10 cellular contexts compared by ENCODE assay signal in the genomic region with DNA sequence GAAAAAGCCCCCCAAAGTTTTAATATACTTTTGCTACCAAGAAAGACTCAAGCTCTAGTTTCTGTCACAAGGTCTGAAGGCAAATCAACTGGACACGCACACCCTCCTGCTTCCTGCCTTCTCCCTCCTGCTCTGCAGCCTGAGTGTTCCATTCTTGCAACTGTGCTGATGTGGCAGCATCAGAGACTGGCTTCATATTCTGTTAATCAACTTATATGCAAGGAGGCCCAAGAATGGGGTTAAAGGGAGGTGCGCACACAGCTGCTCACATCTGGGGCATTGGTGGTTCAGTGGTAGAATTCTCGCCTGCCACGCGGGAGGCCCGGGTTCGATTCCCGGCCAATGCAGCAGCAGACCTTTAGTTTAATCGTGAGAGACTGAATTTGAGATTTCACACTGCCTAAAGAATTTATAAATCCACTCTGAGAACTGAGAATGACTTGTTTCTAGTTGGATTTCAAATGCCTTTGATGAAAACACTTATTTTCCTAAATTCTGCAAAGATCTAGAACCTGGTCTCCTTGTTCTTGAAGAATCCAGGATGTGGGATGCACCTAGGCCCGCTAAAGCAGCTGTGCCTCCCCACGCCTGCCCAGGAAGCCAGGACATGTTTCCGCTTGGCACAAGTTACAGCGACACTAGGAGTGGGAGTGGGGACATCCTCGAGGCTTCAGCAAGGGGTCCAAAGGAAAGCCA. TPM values are rescaled to one million over a fixed set of nuclear protein-coding genes. Genes with fewer than 3 reads are reported as not detected.
DNase-seq lines count a peak whose midpoint lies in the region; ATAC-seq and TF ChIP-seq lines count a peak whose summit lies in the region.
"Had no signal": no experiment of that assay in that cellular context is flagged by ENCODE, and none has a peak within 500 bp of the region (broad histone marks: within the 10 kb centered on the region; RNA-seq: fewer than 3 reads in every experiment).

No MANE protein-coding gene starts in this region.

- intact Hi-C loops in thyroid gland (cut with DNase I): no loop called here

- TF ChIP-seq CTCF in brain (conservative IDR thresholded peaks at IDR 0.05) (no peak), right atrium auricular region (IDR thresholded peaks at IDR 0.05) (no peak), thyroid gland (IDR thresholded peaks at IDR 0.05) (no peak)

- peaks cover 9% of the 10 kb centered on the region for H3K4me1 Mint-ChIP-seq in brain
- H3K4me1 Mint-ChIP-seq in stimulated activated naive B cell treated with anti-CD40 and anti-IgM and Interleukin-4, amounts not matched to agents 10 μg/mL and 1 μg/mL and 100 μg/mL, for 72 hours: peaks cover 27 to 63% of the 10 kb centered on the region in 2 donors

- no peak overlapping the region for H3K27ac ChIP-seq in right atrium auricular region
- peak overlapping the region; percentile 33 to 61 (median 38) for H3K27ac ChIP-seq in thyroid gland

- H3K4me3 ChIP-seq in right atrium auricular region (no peak overlapping the region), thyroid gland (replicated peaks in 1 of 3) (no peak overlapping the region)

- peak overlapping the region in 2 of 5 experiments; percentile 32 to 65 for H3K4me3 Mint-ChIP-seq in brain
- H3K4me3 Mint-ChIP-seq in stimulated activated naive B cell treated with anti-CD40 and anti-IgM and Interleukin-4, amounts not matched to agents 10 μg/mL and 1 μg/mL and 100 μg/mL, for 72 hours: no peak overlapping the region
- H3K4me3 Mint-ChIP-seq: natural killer cell had no signal

- 56 to 73% methylated on average over 14 of the region's 14 CpGs for WGBS in thyroid gland, 2 donors

- H3K9me3 ChIP-seq in right atrium auricular region (no peaks in the 10 kb centered on the region), thyroid gland (no peaks in the 10 kb centered on the region)

- peak; percentile 24 for ATAC-seq in HG02798 (IDR thresholded peaks at IDR 0.05; ENCODE audit: poor library complexity, unreplicated experiment)
- ATAC-seq in stimulated activated naive B cell treated with anti-CD40 and anti-IgM and Interleukin-4, amounts not matched to agents 10 μg/mL and 1 μg/mL and 100 μg/mL, for 72 hours (replicated peaks): no peak
- ATAC-seq: natural killer cell had no signal

- H3K36me3 Mint-ChIP-seq in brain: peaks cover 9% of the 10 kb centered on the region
- peaks cover 27 to 52% of the 10 kb centered on the region in 2 donors for H3K36me3 Mint-ChIP-seq in stimulated activated naive B cell treated with anti-CD40 and anti-IgM and Interleukin-4, amounts not matched to agents 10 μg/mL and 1 μg/mL and 100 μg/mL, for 72 hours

- H3K4me1 ChIP-seq in right atrium auricular region (no peaks in the 10 kb centered on the region), thyroid gland (peaks cover 26 to 33% of the 10 kb centered on the region in 2 donors)

- no peaks in the 10 kb centered on the region for H3K9me3 Mint-ChIP-seq in brain
- no peaks in the 10 kb centered on the region for H3K9me3 Mint-ChIP-seq in stimulated activated naive B cell treated with anti-CD40 and anti-IgM and Interleukin-4, amounts not matched to agents 10 μg/mL and 1 μg/mL and 100 μg/mL, for 72 hours
- H3K9me3 Mint-ChIP-seq: natural killer cell had no signal

- TF ChIP-seq POLR2A in thyroid gland (IDR thresholded peaks at IDR 0.05): no peak

- H3K27me3 ChIP-seq in right atrium auricular region: no peaks in the 10 kb centered on the region
- no peaks in the 10 kb centered on the region for H3K27me3 ChIP-seq in thyroid gland

- H3K27me3 Mint-ChIP-seq in brain: no peaks in the 10 kb centered on the region
- H3K27me3 Mint-ChIP-seq in stimulated activated naive B cell treated with anti-CD40 and anti-IgM and Interleukin-4, amounts not matched to agents 10 μg/mL and 1 μg/mL and 100 μg/mL, for 72 hours: no peaks in the 10 kb centered on the region

- H3K27ac Mint-ChIP-seq in brain: peak overlapping the region in 3 of 5 experiments; percentile 62 to 89 (median 81)
- H3K27ac Mint-ChIP-seq in stimulated activated naive B cell treated with anti-CD40 and anti-IgM and Interleukin-4, amounts not matched to agents 10 μg/mL and 1 μg/mL and 100 μg/mL, for 72 hours: no peak overlapping the region
- H3K27ac Mint-ChIP-seq: natural killer cell had no signal

- DNase-seq in right atrium auricular region (ENCODE audit: low spot score): peak; percentile 84
- DNase-seq in thyroid gland: peak; percentile 32 to 50
- DNase-seq in stimulated activated naive B cell treated with anti-CD40 and anti-IgM and Interleukin-4, amounts not matched to agents 10 μg/mL and 1 μg/mL and 100 μg/mL, for 72 hours: no peak
- no peak for DNase-seq in NCI-H446 treated with DMSO at 0.1 percent for 48 hours (lab: John Stamatoyannopoulos, UW)
- DNase-seq in NCI-H1436 (lab: John Stamatoyannopoulos, UW): no peak
- DNase-seq: caudate nucleus, natural killer cell, SW 1271 had no signal

- H3K36me3 ChIP-seq in right atrium auricular region (peaks cover 15% of the 10 kb centered on the region), thyroid gland (peaks cover 14 to 15% of the 10 kb centered on the region in 2 donors)

RNA-seq across cellular contexts. Expression of gene VAC14, which starts 11.6 kb away (rescaled TPM):
- 76.0 TPM for polyA plus RNA-seq in brain (ENCODE audit: insufficient read depth, low read depth, low replicate concordance)
- total RNA-seq in right atrium auricular region (10 to 100 TPM; 22.1 to 26.5 TPM), thyroid gland (10 to 100 TPM; 43.4 to 69.4 (median 63.1) TPM)

Comparison
In these comparisons a context has a peak if more than half of its experiments do, and no peak if none do; other contexts are left out.
1. DNase-seq: peak in right atrium auricular region (single experiment) and thyroid gland (2 of 2); none in stimulated activated naive B cell treated with anti-CD40 and anti-IgM and Interleukin-4, amounts not matched to agents 10 μg/mL and 1 μg/mL and 100 μg/mL, for 72 hours (single experiment), NCI-H446 treated with DMSO at 0.1 percent for 48 hours (single experiment) and NCI-H1436 (single experiment).
2. H3K27ac ChIP-seq: peak in thyroid gland (3 of 3); none in right atrium auricular region (0 of 2).